20 cellular contexts compared by ENCODE assay signal in genomic region chr17:41939044-41939695, GRCh38. TPM values are rescaled to one million over a fixed set of nuclear protein-coding genes. Genes with fewer than 3 reads are reported as not detected.
DNase-seq lines count a peak whose midpoint lies in the region; ATAC-seq and TF ChIP-seq lines count a peak whose summit lies in the region.
"Had no signal": no experiment of that assay in that cellular context is flagged by ENCODE, and none has a peak within 500 bp of the region (broad histone marks: within the 10 kb centered on the region; RNA-seq: fewer than 3 reads in every experiment).

No MANE protein-coding gene starts in this region.

- no peaks in the 10 kb centered on the region for H3K27me3 ChIP-seq in body of pancreas
- H3K27me3 ChIP-seq: MG63 had no signal

- H3K36me3 ChIP-seq in body of pancreas (replicated peaks in 1 of 2; ENCODE audit: insufficient read depth in 1 of 2, low read depth in 2 of 2) = no peaks in the 10 kb centered on the region
- H3K36me3 ChIP-seq: MG63 had no signal

- H3K27ac ChIP-seq in body of pancreas = peak overlapping the region in 3 of 4 donors; percentile 63 to 78 (median 70)
- H3K27ac ChIP-seq: PC-9, SK-N-MC had no signal

- TF ChIP-seq POLR2A in body of pancreas (IDR thresholded peaks at IDR 0.05) = no peak

- peaks cover 22% of the 10 kb centered on the region for H3K4me1 ChIP-seq in body of pancreas

- TF ChIP-seq CTCF in body of pancreas (IDR thresholded peaks at IDR 0.05) (no peak), GM20000 (IDR thresholded peaks at IDR 0.05; ENCODE audit: extremely low read depth, missing control alignments) (no peak)

- ATAC-seq in body of pancreas (no peak), GM21423 (IDR thresholded peaks at IDR 0.05; ENCODE audit: unreplicated experiment) (no peak), GM19351 (IDR thresholded peaks at IDR 0.05; ENCODE audit: unreplicated experiment) (no peak)

- intact Hi-C loops in body of pancreas (cut with DNase I) = no loop called here

- H3K4me3 ChIP-seq in body of pancreas = no peak overlapping the region
- H3K4me3 ChIP-seq: MG63, PC-9, SK-N-MC had no signal

- peak; percentile 60 for DNase-seq in DMS79 (lab: John Stamatoyannopoulos, UW)
- peak; percentile 72 for DNase-seq in NCI-H1694 treated with DMSO at 0.1 percent for 48 hours (lab: John Stamatoyannopoulos, UW)
- DNase-seq in body of pancreas = no peak
- no peak for DNase-seq in SK-N-DZ (ENCODE audit: low spot score)
- DNase-seq in GM20000 (ENCODE audit: low spot score) = no peak
- DNase-seq: CD4-positive, CD25-positive, alpha-beta regulatory T cell; DMS153; EL; GF-D8; MG63; NCI-H1417 treated with DMSO at 0.1 percent for 48 hours; NCI-H1930; NCI-H226; NCI-H526; PC-9; SHP77; SW 1271 had no signal

- 82 to 90% methylated on average over 1 to 4 of the region's 4 CpGs for WGBS in body of pancreas, 2 donors

- H3K9me3 ChIP-seq in body of pancreas = no peaks in the 10 kb centered on the region
- H3K9me3 ChIP-seq: MG63 had no signal

RNA-seq across cellular contexts. Expression of gene ODAD4, which starts 8.8 kb away (rescaled TPM):
- under 1 TPM; 0.26 to 0.66 TPM for total RNA-seq in body of pancreas
- 1.5 and 3.5 TPM in 2 replicates for polyA plus RNA-seq in SK-N-DZ (2014; cell fraction: cytosol; rRNA removed)
- polyA plus RNA-seq in SK-N-DZ (2014; cell fraction: nucleus; rRNA removed) = 1.4 and 2.5 TPM in 2 replicates
- total RNA-seq: CD4-positive, CD25-positive, alpha-beta regulatory T cell had no signal

RNA-seq across cellular contexts. Expression of gene ACLY, which starts 20.4 kb away (rescaled TPM):
- 10 to 100 TPM; 39.2 to 59.0 TPM for total RNA-seq in body of pancreas
- polyA plus RNA-seq in SK-N-DZ (2014; cell fraction: cytosol; rRNA removed) = 200 and 214 TPM in 2 replicates
- 125 and 184 TPM in 2 replicates for polyA plus RNA-seq in SK-N-DZ (2014; cell fraction: nucleus; rRNA removed)

RNA-seq across cellular contexts. Expression of gene CNP, which starts 27.4 kb away (rescaled TPM):
- total RNA-seq in body of pancreas = 10 to 100 TPM; 36.3 to 70.2 TPM
- 65.2 and 68.4 TPM in 2 replicates for polyA plus RNA-seq in SK-N-DZ (2014; cell fraction: cytosol; rRNA removed)
- polyA plus RNA-seq in SK-N-DZ (2014; cell fraction: nucleus; rRNA removed) = 33.2 and 36.3 TPM in 2 replicates

Comparison
In these comparisons a context has a peak if more than half of its experiments do, and no peak if none do; other contexts are left out.
1. DNase-seq: peak in DMS79 (single experiment) and NCI-H1694 treated with DMSO at 0.1 percent for 48 hours (single experiment); none in body of pancreas (0 of 4), SK-N-DZ (single experiment) and GM20000 (single experiment).